Comparison of ENCODE assay signal across 8 cellular contexts in genomic region chr12:11648514-11649412, GRCh38. TPM values are rescaled to one million over a fixed set of nuclear protein-coding genes. Genes with fewer than 3 reads are reported as not detected.
A peak's percentile ranks its signal among the peaks of the same experiment; 100 is the strongest.
DNase-seq lines count a peak whose midpoint lies in the region; ATAC-seq and TF ChIP-seq lines count a peak whose summit lies in the region.

No MANE protein-coding gene starts in this region.

- H3K36me3 ChIP-seq in GM23338 (ENCODE audit: insufficient read depth) (no peaks in the 10 kb centered on the region), neuron (ENCODE audit: insufficient read depth, low read length) (no peaks in the 10 kb centered on the region)

- peak overlapping the region; percentile 95 for H3K27ac ChIP-seq in GM23338 (ENCODE audit: low read depth)
- peak overlapping the region; percentile 98 for H3K27ac ChIP-seq in RWPE1
- H3K27ac ChIP-seq in foreskin keratinocyte, result peak overlapping the region; percentile 97

- CTCF ChIA-PET in RWPE1 (lab: Yijun Ruan, JAX), result no interaction called here

- peaks cover 35% of the 10 kb centered on the region for H3K79me2 ChIP-seq in GM23338 (replicated peaks; ENCODE audit: insufficient read depth)

- H3K36me3 Mint-ChIP-seq in GM23338 (ENCODE audit: low read depth), result no peaks in the 10 kb centered on the region

- H3K27ac Mint-ChIP-seq in GM23338, result peak overlapping the region; percentile 97

- TF ChIP-seq CTCF in GM23338 (conservative IDR thresholded peaks at IDR 0.05; ENCODE audit: low read depth in 2 of 2) (no peak), RWPE1 (conservative IDR thresholded peaks at IDR 0.05; ENCODE audit: low read depth) (no peak), foreskin keratinocyte (conservative IDR thresholded peaks at IDR 0.05) (no peak)

- no peaks in the 10 kb centered on the region for H3K9me3 ChIP-seq in neuron (ENCODE audit: low read length)

- 0 out of 2 replicates have a peak, but pooled peaks cover 6% of the 10 kb centered on the region for H4K20me1 ChIP-seq in GM23338 (replicated peaks; ENCODE audit: insufficient read depth)

- peak overlapping the region; percentile 53; the same call in 1 of the 2 replicates for H2AFZ ChIP-seq in GM23338
- peak overlapping the region; percentile 80 for H2AFZ ChIP-seq in neuron (ENCODE audit: low read depth, low read length)

- 0 out of 2 replicates have a peak, but pooled peaks cover 4% of the 10 kb centered on the region for H3F3A ChIP-seq in GM23338 (replicated peaks; ENCODE audit: low read depth)

- H3K4me1 ChIP-seq in GM23338 (ENCODE audit: insufficient read depth), result peaks cover 37% of the 10 kb centered on the region
- peaks cover 9% of the 10 kb centered on the region for H3K4me1 ChIP-seq in foreskin keratinocyte
- peaks cover 23% of the 10 kb centered on the region for H3K4me1 ChIP-seq in neuron (ENCODE audit: insufficient read depth, low read length)

- H3K9me2 ChIP-seq in GM23338 (ENCODE audit: insufficient read depth), result no peaks in the 10 kb centered on the region

- no peaks in the 10 kb centered on the region for H3K27me3 ChIP-seq in GM23338 (ENCODE audit: insufficient read depth)
- no peaks in the 10 kb centered on the region for H3K27me3 ChIP-seq in foreskin keratinocyte
- H3K27me3 ChIP-seq in neuron (ENCODE audit: insufficient read depth, low read length), result no peaks in the 10 kb centered on the region

- DNase-seq in ELF-1 (ENCODE audit: low read depth, low spot score), result peak; percentile 81
- DNase-seq in GM23338 (ENCODE audit: low spot score), result peak; percentile 93
- peak; percentile 89 for DNase-seq in LHCN-M2 (ENCODE audit: low read depth)
- DNase-seq in RWPE1 (ENCODE audit: low spot score), result peak; percentile 80
- DNase-seq in activated gamma-delta T cell treated with anti-CD3 and anti-CD28 coated beads, Interleukin-2, amount 50 U/mL, for 16 hours (ENCODE audit: low read depth), result peak; percentile 43
- DNase-seq in foreskin keratinocyte, result peak; percentile 81 to 90
- peak; percentile 84 for DNase-seq in superior temporal gyrus (ENCODE audit: extremely low spot score)

- H3K4me3 ChIP-seq in GM23338 (peak overlapping the region; percentile 89), neuron (ENCODE audit: low read length) (peak overlapping the region; percentile 80)

- peak overlapping the region; percentile 91 for H3K4me3 Mint-ChIP-seq in GM23338

- peak; percentile 77 for ATAC-seq in GM23338
- ATAC-seq in foreskin keratinocyte, result peak; percentile 83

- H3K4me1 Mint-ChIP-seq in GM23338, result peaks cover 42% of the 10 kb centered on the region

- no peaks in the 10 kb centered on the region for H3K9me3 Mint-ChIP-seq in GM23338

- H3K4me2 ChIP-seq in GM23338, result peak overlapping the region; percentile 76

- POLR2A ChIA-PET in RWPE1 (lab: Yijun Ruan, JAX; ENCODE audit: low non-redundant PET), result interaction anchor here (0.7 to 1.4 kb wide), 2 partner anchors 67 to 97 kb away, joined by 3 read pairs; no protein-coding TSS in a partner anchor

- H3K27me3 Mint-ChIP-seq in GM23338 (ENCODE audit: insufficient read depth, low read depth, poor library complexity), result peaks cover 8% of the 10 kb centered on the region

TF ChIP-seq in GM23338, 12 proteins besides CTCF, POLR2A, EP300 and RAD21:
- TF ChIP-seq POLR2AphosphoS5 (IDR thresholded peaks at IDR 0.05; ENCODE audit: low read depth) (peak; percentile 55), EZH2phosphoT487 (IDR thresholded peaks at IDR 0.05; ENCODE audit: unreplicated experiment) (no peak)

RNA-seq across cellular contexts. Expression of gene ETV6, which starts 0.7 kb away (rescaled TPM):
- 11.9 and 15.1 TPM in 2 replicates for total RNA-seq in GM23338 (2014; rRNA removed; shearing (Covaris generic))
- polyA plus RNA-seq in GM23338 (2016; fragmentation: Nextera tagmentation; extraction: Ambion mirVana), result 6.1 and 7.5 TPM in 2 replicates
- 3.9 and 5.3 TPM in 2 replicates for total RNA-seq in LHCN-M2 (2014; rRNA removed)
- polyA plus RNA-seq in LHCN-M2 (2012), result 3.0 TPM
- 11.2 and 12.6 TPM in 2 replicates for total RNA-seq in foreskin keratinocyte
- 4.7 and 4.8 TPM in 2 replicates for polyA plus RNA-seq in foreskin keratinocyte

Comparison
In these comparisons a context has a peak if more than half of its experiments do, and no peak if none do; other contexts are left out.
1. Peak in every context shown above with its lines: DNase-seq, ATAC-seq, H3K4me3 ChIP-seq and H3K27ac ChIP-seq.
2. DNase-seq: peak in every context shown above with its lines; median percentile 93 in GM23338; 89 in LHCN-M2; 86 in foreskin keratinocyte; 84 in superior temporal gyrus; 81 in ELF-1; 80 in RWPE1; 43 in activated gamma-delta T cell treated with anti-CD3 and anti-CD28 coated beads, Interleukin-2, amount 50 U/mL, for 16 hours.